In the genomic region with DNA sequence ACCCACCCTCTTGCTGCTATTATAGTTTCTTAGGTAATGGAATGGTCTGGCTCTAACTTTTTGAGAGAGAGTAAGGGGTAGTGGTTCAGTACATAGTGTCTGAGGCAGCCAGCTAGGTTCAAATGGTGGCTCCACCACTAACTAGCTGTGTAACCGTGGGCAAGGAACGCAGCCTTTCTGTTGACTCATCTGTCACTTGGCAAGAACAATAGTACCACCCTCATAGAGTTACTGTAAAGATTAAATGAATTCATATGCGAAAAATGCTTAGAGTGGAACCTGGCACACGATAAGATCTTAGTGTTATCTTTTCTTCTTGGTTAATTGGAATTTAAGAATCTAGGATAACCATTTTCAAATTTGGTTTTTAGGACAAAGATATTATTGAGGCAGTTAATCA, we compare ENCODE assay signal across 20 cellular contexts. TPM values are rescaled to one million over a fixed set of nuclear protein-coding genes. Genes with fewer than 3 reads are reported as not detected.
DNase-seq lines count a peak whose midpoint lies in the region; FAIRE-seq and TF ChIP-seq lines count a peak whose summit lies in the region.
"Had no signal": no experiment of that assay in that cellular context is flagged by ENCODE, and none has a peak within 500 bp of the region (broad histone marks: within the 10 kb centered on the region; RNA-seq: fewer than 3 reads in every experiment).

No MANE protein-coding gene starts in this region.

- peak overlapping the region; percentile 65 for H3K4me2 ChIP-seq in osteoblast (ENCODE audit: insufficient read depth, low read length)
- H3K4me2 ChIP-seq: neural progenitor cell had no signal

- DNase-seq in EL = peak; percentile 63
- peak; percentile 18 for DNase-seq in RCC 7860 (ENCODE audit: low spot score)
- DNase-seq in endodermal cell = peak; percentile 33
- DNase-seq in osteoblast (ENCODE audit: insufficient read length, low spot score, missing footprints) = no peak
- DNase-seq in NCI-H1105 treated with DMSO at 0.1 percent for 48 hours (lab: John Stamatoyannopoulos, UW) = no peak
- DNase-seq in thyroid gland = no peak
- DNase-seq in ecto neural progenitor cell (ENCODE audit: low spot score) = no peak
- no peak for DNase-seq in GM10248 (ENCODE audit: extremely low spot score)
- DNase-seq: activated CD4-positive, alpha-beta T cell treated with anti-CD3 and anti-CD28 coated beads, Interleukin-2, amount 10 ng/mL, durations not matched to agents 24 days and 14 days; activated CD8-positive, alpha-beta memory T cell treated with anti-CD3 and anti-CD28 coated beads, Interleukin-2, amount 50 U/mL, for 48 hours; activated effector memory CD4-positive, alpha-beta T cell treated with anti-CD3 and anti-CD28 coated beads, Interleukin-2, amount 50 U/mL, for 16 hours; amniotic stem cell; CD8-positive, alpha-beta memory T cell; mucosa of descending colon; NCI-H1417 treated with DMSO at 0.1 percent for 48 hours; NCI-H524; psoas muscle; stimulated activated CD4-positive, alpha-beta T cell treated with anti-CD3 and anti-CD28 coated beads, Interleukin-4, amount 100 ng/mL, for 4 hours; substantia nigra had no signal

- FAIRE-seq in RCC 7860 (lab: Jason Lieb, UNC) = no peak

- no peaks in the 10 kb centered on the region for H3K4me1 Mint-ChIP-seq in endodermal cell
- H3K4me1 Mint-ChIP-seq: activated CD4-positive, alpha-beta T cell treated with anti-CD3 and anti-CD28 coated beads, Interleukin-2, amount 10 ng/mL, durations not matched to agents 24 days and 14 days; CD8-positive, alpha-beta memory T cell; neural progenitor cell had no signal

- intact Hi-C loops in thyroid gland (cut with DNase I) = no loop called here

- 86 to 92% methylated on average over 4 of the region's 4 CpGs for WGBS in endodermal cell (ENCODE audit: insufficient coverage in 1 of 2, insufficient read length in 1 of 2), 2 experiments
- WGBS in thyroid gland, 2 donors = 87 to 89% methylated on average over 4 of the region's 4 CpGs

- no peaks in the 10 kb centered on the region for H3K9me3 ChIP-seq in endodermal cell (ENCODE audit: control insufficient read depth, low read length)
- no peaks in the 10 kb centered on the region for H3K9me3 ChIP-seq in osteoblast (ENCODE audit: low read depth, low read length)
- H3K9me3 ChIP-seq in thyroid gland = no peaks in the 10 kb centered on the region
- H3K9me3 ChIP-seq: mucosa of descending colon, psoas muscle had no signal

- H3K36me3 ChIP-seq in endodermal cell (ENCODE audit: control insufficient read depth, insufficient read depth, low read length) = no peaks in the 10 kb centered on the region
- H3K36me3 ChIP-seq in osteoblast (ENCODE audit: insufficient read depth, low read length) = no peaks in the 10 kb centered on the region
- no peaks in the 10 kb centered on the region for H3K36me3 ChIP-seq in thyroid gland
- H3K36me3 ChIP-seq: neural progenitor cell had no signal

- H4K20me1 ChIP-seq in osteoblast (ENCODE audit: insufficient read depth, low read length) = no peaks in the 10 kb centered on the region

- no peaks in the 10 kb centered on the region for H3K36me3 Mint-ChIP-seq in endodermal cell (ENCODE audit: low read depth)
- H3K36me3 Mint-ChIP-seq: CD8-positive, alpha-beta memory T cell; neural progenitor cell had no signal

- H3K27ac Mint-ChIP-seq in endodermal cell = no peak overlapping the region
- H3K27ac Mint-ChIP-seq: activated CD4-positive, alpha-beta T cell treated with anti-CD3 and anti-CD28 coated beads, Interleukin-2, amount 10 ng/mL, durations not matched to agents 24 days and 14 days; CD8-positive, alpha-beta memory T cell; neural progenitor cell had no signal

- no peak overlapping the region for H3K9ac ChIP-seq in endodermal cell (ENCODE audit: extremely low read depth, low read length, poor library complexity, severe bottlenecking)
- H3K9ac ChIP-seq: neural progenitor cell had no signal

- H3K27ac ChIP-seq in endodermal cell (ENCODE audit: low read depth, low read length) = no peak overlapping the region
- no peak overlapping the region for H3K27ac ChIP-seq in osteoblast (ENCODE audit: low read depth, low read length)
- H3K27ac ChIP-seq in thyroid gland = no peak overlapping the region
- H3K27ac ChIP-seq: neural progenitor cell, psoas muscle had no signal

- no peaks in the 10 kb centered on the region for H3K79me2 ChIP-seq in osteoblast (ENCODE audit: insufficient read depth, low read length)

- no peak for TF ChIP-seq CTCF in endodermal cell (conservative IDR thresholded peaks at IDR 0.05)
- no peak for TF ChIP-seq CTCF in osteoblast (IDR thresholded peaks at IDR 0.05; ENCODE audit: extremely low read depth, low read depth, low read length)
- TF ChIP-seq CTCF in thyroid gland (IDR thresholded peaks at IDR 0.05) = no peak
- TF ChIP-seq CTCF in GM10248 (IDR thresholded peaks at IDR 0.05; ENCODE audit: control extremely low read depth, extremely low read depth, low read depth, missing control alignments) = no peak

- POLR2A ChIA-PET in GM10248 (lab: Yijun Ruan, JAX) = no interaction called here

- no peaks in the 10 kb centered on the region for H3K4me1 ChIP-seq in endodermal cell (ENCODE audit: control insufficient read depth, insufficient read depth, low read length)
- H3K4me1 ChIP-seq in osteoblast (ENCODE audit: insufficient read depth, low read length) = peaks cover 11% of the 10 kb centered on the region
- H3K4me1 ChIP-seq in thyroid gland = no peaks in the 10 kb centered on the region
- H3K4me1 ChIP-seq: neural progenitor cell, psoas muscle had no signal

- peak overlapping the region; percentile 51 for H2AFZ ChIP-seq in osteoblast (ENCODE audit: low read length)
- H2AFZ ChIP-seq: neural progenitor cell had no signal

- no peak for TF ChIP-seq POLR2A in thyroid gland (IDR thresholded peaks at IDR 0.05)

- no peak overlapping the region for H3K4me3 ChIP-seq in endodermal cell (ENCODE audit: low read length)
- H3K4me3 ChIP-seq in osteoblast (ENCODE audit: insufficient read depth, low read length) = no peak overlapping the region
- no peak overlapping the region for H3K4me3 ChIP-seq in thyroid gland (replicated peaks in 1 of 3)
- H3K4me3 ChIP-seq: mucosa of descending colon, neural progenitor cell, psoas muscle had no signal

- H3K9me3 Mint-ChIP-seq in endodermal cell = no peaks in the 10 kb centered on the region
- H3K9me3 Mint-ChIP-seq: activated CD4-positive, alpha-beta T cell treated with anti-CD3 and anti-CD28 coated beads, Interleukin-2, amount 10 ng/mL, durations not matched to agents 24 days and 14 days; CD8-positive, alpha-beta memory T cell; neural progenitor cell had no signal

- H3K27me3 ChIP-seq in endodermal cell (ENCODE audit: control insufficient read depth, insufficient read depth, low read length, poor library complexity, severe bottlenecking) (no peaks in the 10 kb centered on the region), osteoblast (ENCODE audit: insufficient read depth, low read length) (no peaks in the 10 kb centered on the region), thyroid gland (no peaks in the 10 kb centered on the region)
- H3K27me3 ChIP-seq: neural progenitor cell had no signal

- no peaks in the 10 kb centered on the region for H3K27me3 Mint-ChIP-seq in endodermal cell (ENCODE audit: insufficient read depth)
- H3K27me3 Mint-ChIP-seq: activated CD4-positive, alpha-beta T cell treated with anti-CD3 and anti-CD28 coated beads, Interleukin-2, amount 10 ng/mL, durations not matched to agents 24 days and 14 days had no signal

- CTCF ChIA-PET in GM10248 (lab: Yijun Ruan, JAX) = interaction anchor here (0.9 to 1.6 kb wide), 2 partner anchors 73 to 150 kb away, joined by 3 to 6 read pairs; no protein-coding TSS in a partner anchor

- no peak overlapping the region for H3K4me3 Mint-ChIP-seq in endodermal cell
- H3K4me3 Mint-ChIP-seq: activated CD4-positive, alpha-beta T cell treated with anti-CD3 and anti-CD28 coated beads, Interleukin-2, amount 10 ng/mL, durations not matched to agents 24 days and 14 days; CD8-positive, alpha-beta memory T cell; neural progenitor cell had no signal

RNA-seq across cellular contexts. Expression of gene CCDC62, which starts 14.0 kb away (rescaled TPM):
- 1 to 10 TPM; 1.3 to 1.6 TPM for total RNA-seq in endodermal cell
- 0.43 TPM for polyA plus RNA-seq in endodermal cell (2013, experiment 1 of 2)
- 0.25 TPM for polyA plus RNA-seq in endodermal cell (2013, experiment 2 of 2)
- 0.36 and 1.2 TPM in 2 replicates for total RNA-seq in osteoblast
- total RNA-seq in thyroid gland = under 1 TPM; 0.21 to 0.81 (median 0.23) TPM

RNA-seq across cellular contexts. Expression of gene DENR, which starts 35.8 kb away (rescaled TPM):
- total RNA-seq in endodermal cell = 10 to 100 TPM; 85.8 to 86.1 TPM
- polyA plus RNA-seq in endodermal cell (2013, experiment 1 of 2) = 48.9 TPM
- polyA plus RNA-seq in endodermal cell (2013, experiment 2 of 2) = 48.6 TPM
- 37.4 and 44.5 TPM in 2 replicates for total RNA-seq in osteoblast
- 10 to 100 TPM; 19.5 to 52.1 (median 29.9) TPM for total RNA-seq in thyroid gland

RNA-seq across cellular contexts. Expression of gene HIP1R, which starts 46.9 kb away (rescaled TPM):
- total RNA-seq in endodermal cell = 10 to 100 TPM; 24.5 to 24.9 TPM
- polyA plus RNA-seq in endodermal cell (2013, experiment 1 of 2) = 22.0 TPM
- polyA plus RNA-seq in endodermal cell (2013, experiment 2 of 2) = 21.2 TPM
- 19.4 and 21.0 TPM in 2 replicates for total RNA-seq in osteoblast
- 10 to 100 TPM; 50.2 to 92.7 (median 56.2) TPM for total RNA-seq in thyroid gland

RNA-seq across cellular contexts. Expression of gene HCAR1, which starts 57.7 kb away (rescaled TPM):
- total RNA-seq in endodermal cell = under 1 TPM in 1 of 2 donors, not detected in 1; 0.04 TPM
- polyA plus RNA-seq in endodermal cell (2013, experiment 1 of 2) = not detected
- not detected for polyA plus RNA-seq in endodermal cell (2013, experiment 2 of 2)
- 0.59 and 1.1 TPM in 2 replicates for total RNA-seq in osteoblast
- 1 to 10 TPM in 3 of 4 donors, under 1 TPM in 1; 0.92 to 4.0 (median 2.0) TPM for total RNA-seq in thyroid gland
- polyA plus RNA-seq: CD8-positive, alpha-beta memory T cell had no signal

Comparison
In these comparisons a context has a peak if more than half of its experiments do, and no peak if none do; other contexts are left out.
1. DNase-seq: peak in EL (single experiment), RCC 7860 (single experiment) and endodermal cell (single experiment); none in osteoblast (single experiment), NCI-H1105 treated with DMSO at 0.1 percent for 48 hours (single experiment), thyroid gland (0 of 2), ecto neural progenitor cell (single experiment) and GM10248 (single experiment).